18 cellular contexts compared by ENCODE assay signal in genomic region chr20:10475225-10475624, GRCh38. TPM values are rescaled to one million over a fixed set of nuclear protein-coding genes. Genes with fewer than 3 reads are reported as not detected.
DNase-seq lines count a peak whose midpoint lies in the region; ATAC-seq, FAIRE-seq and TF ChIP-seq lines count a peak whose summit lies in the region.
"Had no signal": no experiment of that assay in that cellular context is flagged by ENCODE, and none has a peak within 500 bp of the region (broad histone marks: within the 10 kb centered on the region; RNA-seq: fewer than 3 reads in every experiment).

No MANE protein-coding gene starts in this region.

- CTCF ChIA-PET in naive thymus-derived CD4-positive, alpha-beta T cell (lab: Charles Lee) = interaction anchor here (0.6 kb wide), 1 partner anchor 61 kb away, joined by 3 read pairs; no protein-coding TSS in a partner anchor

- H3K4me3 ChIP-seq in BLaER1 (no peak overlapping the region), ascending aorta (no peak overlapping the region), hepatocyte (no peak overlapping the region)
- H3K4me3 ChIP-seq in naive thymus-derived CD4-positive, alpha-beta T cell (ENCODE audit: low read length) = no peak overlapping the region
- H3K4me3 ChIP-seq: sigmoid colon, upper lobe of left lung had no signal

- H2AFZ ChIP-seq in hepatocyte = no peak overlapping the region

- POLR2A ChIA-PET in naive thymus-derived CD4-positive, alpha-beta T cell (lab: Charles Lee) = no interaction called here

- H3K9me3 ChIP-seq in BLaER1 (no peaks in the 10 kb centered on the region), ascending aorta (peaks cover 0 to 3% of the 10 kb centered on the region in 2 donors), hepatocyte (ENCODE audit: low read depth) (no peaks in the 10 kb centered on the region)
- no peaks in the 10 kb centered on the region for H3K9me3 ChIP-seq in naive thymus-derived CD4-positive, alpha-beta T cell (ENCODE audit: control insufficient read depth in 2 of 3, low read length in 3 of 3)
- H3K9me3 ChIP-seq: sigmoid colon, upper lobe of left lung had no signal

- no peak overlapping the region for H3K9ac ChIP-seq in BLaER1

- peaks cover 23% of the 10 kb centered on the region for H3K4me1 Mint-ChIP-seq in HFFc6 (ENCODE audit: low read depth)
- peaks cover 10 to 20% (median 12%) of the 10 kb centered on the region in 7 donors for H3K4me1 Mint-ChIP-seq in naive thymus-derived CD4-positive, alpha-beta T cell

- H3K4me2 ChIP-seq in BLaER1 = peak overlapping the region; percentile 70
- no peak overlapping the region for H3K4me2 ChIP-seq in hepatocyte

- no peaks in the 10 kb centered on the region; the same call in 1 of the 2 replicates for H3K36me3 Mint-ChIP-seq in HFFc6 (ENCODE audit: low read depth)
- H3K36me3 Mint-ChIP-seq in naive thymus-derived CD4-positive, alpha-beta T cell = peaks cover 0 to 20% (median 14%) of the 10 kb centered on the region in 5 donors

- no peak for FAIRE-seq in urothelium cell line (lab: Jason Lieb, UNC)
- FAIRE-seq: G401.6 had no signal

- H3K27ac ChIP-seq in BLaER1 (peak overlapping the region; percentile 24; the same call in 1 of the 2 replicates), ascending aorta (peak overlapping the region; percentile 8 to 24), hepatocyte (no peak overlapping the region)
- no peak overlapping the region for H3K27ac ChIP-seq in naive thymus-derived CD4-positive, alpha-beta T cell (ENCODE audit: low read depth, low read length)

- peaks cover 1% of the 10 kb centered on the region; the same call in 1 of the 2 replicates for H3K27me3 Mint-ChIP-seq in HFFc6 (ENCODE audit: insufficient read depth)
- no peaks in the 10 kb centered on the region for H3K27me3 Mint-ChIP-seq in naive thymus-derived CD4-positive, alpha-beta T cell
- H3K27me3 Mint-ChIP-seq: activated CD4-positive, alpha-beta memory T cell treated with anti-CD3 and anti-CD28 coated beads, Interleukin-2, amount 10 ng/mL, durations not matched to agents 7 days and 5 days had no signal

- ATAC-seq in naive thymus-derived CD4-positive, alpha-beta T cell = peak; percentile 34
- ATAC-seq in GM18907 (IDR thresholded peaks at IDR 0.05; ENCODE audit: unreplicated experiment) = no peak

- H3K36me3 ChIP-seq in BLaER1 = peaks cover 4% of the 10 kb centered on the region; the same call in 1 of the 2 replicates
- no peaks in the 10 kb centered on the region for H3K36me3 ChIP-seq in ascending aorta
- H3K36me3 ChIP-seq in naive thymus-derived CD4-positive, alpha-beta T cell (ENCODE audit: control insufficient read depth in 2 of 3, insufficient read depth in 3 of 3, low read length in 3 of 3) = no peaks in the 10 kb centered on the region
- no peaks in the 10 kb centered on the region for H3K36me3 ChIP-seq in hepatocyte (replicated peaks; ENCODE audit: insufficient read depth, low read depth)
- H3K36me3 ChIP-seq: sigmoid colon, upper lobe of left lung had no signal

- peak overlapping the region; percentile 62; the same call in 1 of the 2 replicates for H3K27ac Mint-ChIP-seq in HFFc6
- no peak overlapping the region for H3K27ac Mint-ChIP-seq in naive thymus-derived CD4-positive, alpha-beta T cell
- H3K27ac Mint-ChIP-seq: activated CD4-positive, alpha-beta memory T cell treated with anti-CD3 and anti-CD28 coated beads, Interleukin-2, amount 10 ng/mL, durations not matched to agents 7 days and 5 days had no signal

- no peaks in the 10 kb centered on the region for H3K9me3 Mint-ChIP-seq in HFFc6
- peaks cover 0 to 4% (median 0%) of the 10 kb centered on the region in 11 donors for H3K9me3 Mint-ChIP-seq in naive thymus-derived CD4-positive, alpha-beta T cell
- H3K9me3 Mint-ChIP-seq: activated CD4-positive, alpha-beta memory T cell treated with anti-CD3 and anti-CD28 coated beads, Interleukin-2, amount 10 ng/mL, durations not matched to agents 7 days and 5 days had no signal

- intact Hi-C loops in ascending aorta (cut with DNase I) = loop anchor here (2.0 to 10.0 kb wide), 2 partner anchors 78 to 740 kb away; no protein-coding TSS in a partner anchor
- intact Hi-C loops in naive thymus-derived CD4-positive, alpha-beta T cell (cut with micrococcal nuclease) = no loop called here

- no peaks in the 10 kb centered on the region for H3K27me3 ChIP-seq in BLaER1
- H3K27me3 ChIP-seq in ascending aorta = no peaks in the 10 kb centered on the region
- H3K27me3 ChIP-seq in naive thymus-derived CD4-positive, alpha-beta T cell (ENCODE audit: control insufficient read depth in 2 of 2, insufficient read depth in 2 of 2, low read length in 2 of 2) = no peaks in the 10 kb centered on the region
- no peaks in the 10 kb centered on the region for H3K27me3 ChIP-seq in hepatocyte
- H3K27me3 ChIP-seq: sigmoid colon, upper lobe of left lung had no signal

- no peak overlapping the region for H3K4me3 Mint-ChIP-seq in HFFc6
- H3K4me3 Mint-ChIP-seq in naive thymus-derived CD4-positive, alpha-beta T cell = no peak overlapping the region
- H3K4me3 Mint-ChIP-seq: activated CD4-positive, alpha-beta memory T cell treated with anti-CD3 and anti-CD28 coated beads, Interleukin-2, amount 10 ng/mL, durations not matched to agents 7 days and 5 days had no signal

- H3K9me2 ChIP-seq in hepatocyte (replicated peaks; ENCODE audit: insufficient read depth) = no peaks in the 10 kb centered on the region

- H3K4me1 ChIP-seq in BLaER1 (peaks cover 36% of the 10 kb centered on the region), ascending aorta (peaks cover 0 to 22% of the 10 kb centered on the region in 2 donors), hepatocyte (ENCODE audit: insufficient read depth) (no peaks in the 10 kb centered on the region)
- H3K4me1 ChIP-seq in naive thymus-derived CD4-positive, alpha-beta T cell (ENCODE audit: control insufficient read depth in 2 of 2, insufficient read depth in 2 of 2, low read length in 2 of 2) = no peaks in the 10 kb centered on the region

- TF ChIP-seq CTCF in HFFc6 (IDR thresholded peaks at IDR 0.05) = no peak
- no peak for TF ChIP-seq CTCF in ascending aorta (IDR thresholded peaks at IDR 0.05)
- TF ChIP-seq CTCF in hepatocyte (IDR thresholded peaks at IDR 0.05; ENCODE audit: poor library complexity) = no peak

- peaks cover 7% of the 10 kb centered on the region; the same call in 1 of the 2 replicates for H4K20me1 ChIP-seq in BLaER1
- no peaks in the 10 kb centered on the region for H4K20me1 ChIP-seq in hepatocyte (ENCODE audit: insufficient read depth, poor library complexity, severe bottlenecking)

- peaks cover 6% of the 10 kb centered on the region for H3K79me2 ChIP-seq in hepatocyte

- whole genome bisulfite sequencing in hepatocyte (ENCODE audit: low lambda C conversion rate, missing lambda C conversion rate) = 98% methylated on average over 2 of the region's 2 CpGs

- DNase-seq in HFFc6 = no peak
- no peak for DNase-seq in ascending aorta (ENCODE audit: low spot score in 2 of 2)
- DNase-seq in naive thymus-derived CD4-positive, alpha-beta T cell = no peak
- DNase-seq in NCI-H774 (lab: John Stamatoyannopoulos, UW) = no peak
- no peak for DNase-seq in hepatocyte (ENCODE audit: low spot score)
- DNase-seq in urothelium cell line (ENCODE audit: low spot score) = no peak
- DNase-seq: activated CD4-positive, alpha-beta memory T cell treated with anti-CD3 and anti-CD28 coated beads, Interleukin-2, amount 10 ng/mL, durations not matched to agents 7 days and 5 days; Calu3; KG1; NCI-H1436; SHP77 treated with DMSO at 0.1 percent for 48 hours; stimulated activated CD4-positive, alpha-beta T cell treated with anti-CD3 and anti-CD28 coated beads, Interleukin-4, amount 100 ng/mL, for 1 hour; T1000 had no signal

RNA-seq across cellular contexts. Expression of gene SLX4IP, which starts 40.1 kb away (rescaled TPM):
- total RNA-seq in HFFc6 (2021; fragmentation: NEBNext Ultra II Directional; extraction: Animal tissue kit (Norgen Biotek cat#: 25700)) = 1 to 10 TPM; 4.1 to 4.8 (median 4.5) TPM
- total RNA-seq in ascending aorta = 4.5 TPM
- 1 to 10 TPM; 4.2 to 8.2 (median 6.5) TPM for total RNA-seq in naive thymus-derived CD4-positive, alpha-beta T cell
- polyA plus RNA-seq in naive thymus-derived CD4-positive, alpha-beta T cell = 1 to 10 TPM; 1.6 to 2.2 TPM
- total RNA-seq in hepatocyte = 4.7 and 5.7 TPM in 2 replicates
- 2.9 TPM in 2 replicates for polyA plus RNA-seq in hepatocyte

RNA-seq across cellular contexts. Expression of gene MKKS, which starts 41.2 kb away (rescaled TPM):
- 10 to 100 TPM in 1 of 6 experiments, 1 to 10 TPM in 5; 6.0 to 10.0 (median 8.0) TPM for total RNA-seq in HFFc6 (2021; fragmentation: NEBNext Ultra II Directional; extraction: Animal tissue kit (Norgen Biotek cat#: 25700))
- 7.3 TPM for total RNA-seq in ascending aorta
- 10 to 100 TPM in 2 of 5 experiments, 1 to 10 TPM in 3; 4.5 to 16.5 (median 9.8) TPM for total RNA-seq in naive thymus-derived CD4-positive, alpha-beta T cell
- 10 to 100 TPM; 36.4 to 38.6 TPM for polyA plus RNA-seq in naive thymus-derived CD4-positive, alpha-beta T cell
- total RNA-seq in hepatocyte = 17.4 and 17.5 TPM in 2 replicates
- polyA plus RNA-seq in hepatocyte = 8.3 and 15.0 TPM in 2 replicates

Comparison
In these comparisons a context has a peak if more than half of its experiments do, and no peak if none do; other contexts are left out.
1. H3K27ac ChIP-seq: peak in BLaER1 (single experiment) and ascending aorta (2 of 2); none in naive thymus-derived CD4-positive, alpha-beta T cell (single experiment) and hepatocyte (single experiment).